30 cellular contexts compared by ENCODE assay signal in genomic region chr9:9229269-9229668, GRCh38.
"Had no signal": no experiment of that assay in that cellular context is flagged by ENCODE, and none has a peak within 500 bp of the region (broad histone marks: within the 10 kb centered on the region; RNA-seq: fewer than 3 reads in every experiment).

No MANE protein-coding gene starts in this region.

- H3K27me3 Mint-ChIP-seq: activated CD4-positive, alpha-beta memory T cell treated with anti-CD3 and anti-CD28 coated beads, Interleukin-2, amount 10 ng/mL, durations not matched to agents 7 days and 5 days; activated CD4-positive, alpha-beta T cell treated with anti-CD3 and anti-CD28 coated beads, Interleukin-2, amount 10 ng/mL, durations not matched to agents 7 days and 5 days; activated naive CD8-positive, alpha-beta T cell; activated T-cell treated with anti-CD3 and anti-CD28 coated beads, Interleukin-2, amount 50 U/mL, for 24 hours; activated T-helper 17 cell treated with anti-CD3 and anti-CD28 coated beads, Interleukin-2, amount 50 U/mL, for 72 hours; effector memory CD8-positive, alpha-beta T cell; T-helper 17 cell had no signal

- FAIRE-seq: colon had no signal

- H3K27ac Mint-ChIP-seq: activated CD4-positive, alpha-beta memory T cell treated with anti-CD3 and anti-CD28 coated beads, Interleukin-2, amount 10 ng/mL, durations not matched to agents 7 days and 5 days; activated CD4-positive, alpha-beta T cell treated with anti-CD3 and anti-CD28 coated beads, Interleukin-2, amount 10 ng/mL, durations not matched to agents 7 days and 5 days; activated naive CD8-positive, alpha-beta T cell; activated T-cell treated with anti-CD3 and anti-CD28 coated beads, Interleukin-2, amount 50 U/mL, for 24 hours; activated T-cell treated with anti-CD3 and anti-CD28 coated beads, Interleukin-2, amount 50 U/mL, for 72 hours; activated T-helper 17 cell treated with anti-CD3 and anti-CD28 coated beads, Interleukin-2, amount 50 U/mL, for 72 hours; effector memory CD8-positive, alpha-beta T cell; T-helper 17 cell; T-helper 2 cell treated with Interferon-gamma antibody and Interleukin-4, amounts not matched to agents 5 μg/mL and 100 μg/mL, for 36 hours had no signal

- H3K4me1 Mint-ChIP-seq: activated CD4-positive, alpha-beta memory T cell treated with anti-CD3 and anti-CD28 coated beads, Interleukin-2, amount 10 ng/mL, durations not matched to agents 7 days and 5 days; activated CD4-positive, alpha-beta T cell treated with anti-CD3 and anti-CD28 coated beads, Interleukin-2, amount 10 ng/mL, durations not matched to agents 7 days and 5 days; activated T-helper 17 cell treated with anti-CD3 and anti-CD28 coated beads, Interleukin-2, amount 50 U/mL, for 72 hours; T-helper 17 cell had no signal

- H3K4me3 Mint-ChIP-seq: activated CD4-positive, alpha-beta memory T cell treated with anti-CD3 and anti-CD28 coated beads, Interleukin-2, amount 10 ng/mL, durations not matched to agents 7 days and 5 days; activated CD4-positive, alpha-beta T cell treated with anti-CD3 and anti-CD28 coated beads, Interleukin-2, amount 10 ng/mL, durations not matched to agents 7 days and 5 days; activated naive CD8-positive, alpha-beta T cell; activated T-cell treated with anti-CD3 and anti-CD28 coated beads, Interleukin-2, amount 50 U/mL, for 24 hours; activated T-cell treated with anti-CD3 and anti-CD28 coated beads, Interleukin-2, amount 50 U/mL, for 72 hours; activated T-helper 17 cell treated with anti-CD3 and anti-CD28 coated beads, Interleukin-2, amount 50 U/mL, for 72 hours; effector memory CD8-positive, alpha-beta T cell; T-helper 17 cell; T-helper 2 cell treated with Interferon-gamma antibody and Interleukin-4, amounts not matched to agents 5 μg/mL and 100 μg/mL, for 36 hours had no signal

- DNase-seq: activated CD4-positive, alpha-beta memory T cell treated with anti-CD3 and anti-CD28 coated beads, Interleukin-2, amount 10 ng/mL, durations not matched to agents 7 days and 5 days; activated CD4-positive, alpha-beta T cell treated with anti-CD3 and anti-CD28 coated beads for 1 hour; activated CD4-positive, alpha-beta T cell treated with anti-CD3 and anti-CD28 coated beads for 4 hours; activated CD4-positive, alpha-beta T cell treated with anti-CD3 and anti-CD28 coated beads, Interleukin-2, amount 10 ng/mL, durations not matched to agents 7 days and 5 days; activated CD4-positive, alpha-beta T cell treated with anti-CD3 and anti-CD28 coated beads, Interleukin-2, amount 50 U/mL, for 4 hours; activated CD8-positive, alpha-beta memory T cell treated with anti-CD3 and anti-CD28 coated beads, Interleukin-2, amount 50 U/mL, for 48 hours; activated effector memory CD4-positive, alpha-beta T cell treated with Interleukin-2 at 50 U/mL for 16 hours; activated gamma-delta T cell treated with Interleukin-2 at 50 U/mL for 16 hours; activated naive CD4-positive, alpha-beta T cell treated with anti-CD3 and anti-CD28 coated beads, Interleukin-2, amount 50 U/mL, for 16 hours; activated naive CD4-positive, alpha-beta T cell treated with Interleukin-2 at 50 U/mL for 16 hours; activated T-cell treated with anti-CD3 and anti-CD28 coated beads for 4 hours; activated T-cell treated with anti-CD3 and anti-CD28 coated beads, Interleukin-2, amount 50 U/mL, for 24 hours; activated T-cell treated with anti-CD3 and anti-CD28 coated beads, Interleukin-2, amount 50 U/mL, for 72 hours; amygdala; aorta; body of pancreas; caudate nucleus; cortex of kidney; dermis blood vessel endothelial cell; effector CD4-positive, alpha-beta T cell; effector memory CD8-positive, alpha-beta T cell; erythroblast; foreskin melanocyte; T-helper 1 cell; T-helper 17 cell; T1000 had no signal

- H3K36me3 Mint-ChIP-seq: activated naive CD8-positive, alpha-beta T cell had no signal
